Comparison of ENCODE assay signal across 14 cellular contexts in the genomic region with DNA sequence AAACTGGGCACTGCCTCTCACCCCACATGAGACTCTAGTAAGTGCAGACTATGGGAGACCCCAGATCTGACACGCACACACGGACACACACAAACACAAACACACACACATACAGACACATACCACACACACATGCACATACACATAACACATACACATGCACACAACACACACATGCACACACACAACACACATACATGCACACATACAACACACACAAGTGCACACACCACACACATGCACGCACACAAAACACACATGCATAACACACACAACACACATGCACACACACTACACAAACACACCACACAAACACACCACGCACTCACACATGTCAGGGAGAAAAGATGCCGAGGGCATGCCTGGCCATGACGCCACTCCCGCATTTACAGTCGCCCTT.
DNase-seq lines count a peak whose midpoint lies in the region; ATAC-seq, FAIRE-seq and TF ChIP-seq lines count a peak whose summit lies in the region.
"Had no signal": no experiment of that assay in that cellular context is flagged by ENCODE, and none has a peak within 500 bp of the region (broad histone marks: within the 10 kb centered on the region; RNA-seq: fewer than 3 reads in every experiment).

No MANE protein-coding gene starts in this region.

- H3K36me3 ChIP-seq in HUES48 (ENCODE audit: control insufficient read depth, insufficient read depth, low read length) (no peaks in the 10 kb centered on the region), K562 (ENCODE audit: control insufficient read depth, insufficient read depth, low read length) (no peaks in the 10 kb centered on the region), SK-N-SH (replicated peaks in 1 of 2; ENCODE audit: control insufficient read depth in 1 of 2, insufficient read depth in 2 of 2, low read length in 1 of 2) (peaks cover 0 to 1% of the 10 kb centered on the region in 2 experiments)
- H3K36me3 ChIP-seq: BLaER1 treated with 17β-estradiol and CSF1 and Interleukin-3, amounts not matched to agents 10 nM and 100 nM had no signal

- no peaks in the 10 kb centered on the region for H3K27me3 Mint-ChIP-seq in nephron progenitor cell (ENCODE audit: low read depth, poor library complexity)

- TF ChIP-seq RAD21 in K562 (CRISPR knock-in tag; conservative IDR thresholded peaks at IDR 0.05 in 1 of 2, IDR thresholded peaks at IDR 0.05 in 1 of 2) (no peak), SK-N-SH (IDR thresholded peaks at IDR 0.05; ENCODE audit: low read length) (no peak)

- CTCF ChIA-PET in K562 (lab: Yijun Ruan, JAX; ENCODE audit: low intra/inter-chr PET ratio), result no interaction called here
- CTCF ChIA-PET in SK-N-SH (lab: Yijun Ruan, JAX), result no interaction called here

- H3K27ac ChIP-seq in 22Rv1 (peak overlapping the region; percentile 15; the same call in 1 of the 2 replicates), HUES48 (ENCODE audit: low read depth, low read length) (peak overlapping the region; percentile 66), K562 (ENCODE audit: extremely low read depth, low read depth, low read length) (no peak overlapping the region), SK-N-SH (ENCODE audit: low read depth in 2 of 2, low read length in 1 of 2) (no peak overlapping the region)
- H3K27ac ChIP-seq: BLaER1 treated with 17β-estradiol and CSF1 and Interleukin-3, amounts not matched to agents 10 nM and 100 nM had no signal

- peaks cover 17% of the 10 kb centered on the region for H3K36me3 Mint-ChIP-seq in nephron progenitor cell (ENCODE audit: low read depth)

- 76% methylated on average over 7 of the region's 8 CpGs for WGBS in K562 (ENCODE audit: insufficient coverage, low coverage, missing lambda C conversion rate)
- 95% methylated on average over 8 of the region's 8 CpGs for WGBS in SK-N-SH (ENCODE audit: low lambda C conversion rate)

- no peak for TF ChIP-seq POLR2A in K562 (conservative IDR thresholded peaks at IDR 0.05)

- TF ChIP-seq CTCF in 22Rv1 (IDR thresholded peaks at IDR 0.05) (no peak), K562 (IDR thresholded peaks at IDR 0.05 in 2 of 3, conservative IDR thresholded peaks at IDR 0.05 in 1 of 3; ENCODE audit: insufficient read depth in 2 of 3, low read depth in 1 of 3, low read length in 3 of 3) (no peak), nephron progenitor cell (IDR thresholded peaks at IDR 0.05) (no peak), SK-N-SH (IDR thresholded peaks at IDR 0.05) (no peak)

- H3K9me3 ChIP-seq in HUES48 (ENCODE audit: control insufficient read depth, insufficient read depth, low read length) (no peaks in the 10 kb centered on the region), K562 (replicated peaks; ENCODE audit: control insufficient read depth, insufficient read depth, low read depth, low read length) (no peaks in the 10 kb centered on the region), SK-N-SH (no peaks in the 10 kb centered on the region)
- H3K9me3 ChIP-seq: BLaER1 treated with 17β-estradiol and CSF1 and Interleukin-3, amounts not matched to agents 10 nM and 100 nM had no signal

- DNase-seq in K562 (ENCODE audit: extremely low read depth in 1 of 4, low spot score in 3 of 4) (no peak), nephron progenitor cell (no peak), SK-N-SH (no peak), NCI-H1092 (lab: John Stamatoyannopoulos, UW) (no peak), NCI-H345 treated with DMSO at 0.1 percent for 48 hours (lab: John Stamatoyannopoulos, UW; ENCODE audit: unreplicated experiment) (no peak)
- DNase-seq in activated CD4-positive, alpha-beta T cell treated with anti-CD3 and anti-CD28 coated beads for 4 hours, result no peak
- DNase-seq: KG1, NCI-H2081 treated with DMSO at 0.1 percent for 48 hours, NCI-H524 treated with DMSO at 0.1 percent for 48 hours, Right ventricle myocardium superior had no signal

- TF ChIP-seq EP300 in K562 (IDR thresholded peaks at IDR 0.05; ENCODE audit: low read length) (no peak), SK-N-SH (IDR thresholded peaks at IDR 0.05; ENCODE audit: borderline replicate concordance in 1 of 2, low read depth in 1 of 2, low read length in 1 of 2) (no peak)

- H3K4me1 Mint-ChIP-seq in nephron progenitor cell, result peaks cover 43% of the 10 kb centered on the region

- peak overlapping the region; percentile 13 for H3K4me3 Mint-ChIP-seq in nephron progenitor cell

- H4K20me1 ChIP-seq in K562 (replicated peaks; ENCODE audit: control insufficient read depth, insufficient read depth, low read length) (no peaks in the 10 kb centered on the region), SK-N-SH (ENCODE audit: insufficient read depth) (no peaks in the 10 kb centered on the region)
- H4K20me1 ChIP-seq: BLaER1 treated with 17β-estradiol and CSF1 and Interleukin-3, amounts not matched to agents 10 nM and 100 nM had no signal

- no TSS peak for BruUV-seq in K562 (replicated peaks; lab: Mats Ljungman, UMichigan)

- H3K9me1 ChIP-seq in K562 (ENCODE audit: control insufficient read depth, insufficient read depth, low read length), result no peaks in the 10 kb centered on the region

- H3K79me2 ChIP-seq in K562 (ENCODE audit: control insufficient read depth, insufficient read depth, low read length) (no peaks in the 10 kb centered on the region), SK-N-SH (ENCODE audit: insufficient read depth) (no peaks in the 10 kb centered on the region)

- no peaks in the 10 kb centered on the region for H3K9me2 ChIP-seq in SK-N-SH

- H3K4me2 ChIP-seq in K562 (ENCODE audit: insufficient read depth, low read length) (no peak overlapping the region), SK-N-SH (no peak overlapping the region)
- H3K4me2 ChIP-seq: BLaER1 treated with 17β-estradiol and CSF1 and Interleukin-3, amounts not matched to agents 10 nM and 100 nM had no signal

- no peaks in the 10 kb centered on the region for H3F3A ChIP-seq in SK-N-SH (replicated peaks; ENCODE audit: insufficient read depth)

- 0 out of 2 replicates have a peak overlapping the region, but pooled peaks have one; percentile 21 for H3K4me3 ChIP-seq in HUES48 (ENCODE audit: low read depth, low read length)
- H3K4me3 ChIP-seq in K562, result no peak overlapping the region
- H3K4me3 ChIP-seq in SK-N-SH (ENCODE audit: low read depth in 2 of 2, low read length in 1 of 2), result no peak overlapping the region
- H3K4me3 ChIP-seq: BLaER1 treated with 17β-estradiol and CSF1 and Interleukin-3, amounts not matched to agents 10 nM and 100 nM had no signal

- peaks cover 18% of the 10 kb centered on the region for H3K9me3 Mint-ChIP-seq in nephron progenitor cell

- H3K4me1 ChIP-seq in HUES48 (ENCODE audit: control insufficient read depth, insufficient read depth, low read length) (peaks cover 26% of the 10 kb centered on the region), K562 (replicated peaks in 1 of 2; ENCODE audit: control insufficient read depth in 2 of 2, insufficient read depth in 2 of 2, low read length in 2 of 2) (peaks cover 0 to 4% of the 10 kb centered on the region in 2 experiments; a peak in 1 of 5 replicates), SK-N-SH (ENCODE audit: control insufficient read depth in 1 of 2, insufficient read depth in 2 of 2, low read depth in 1 of 2, low read length in 1 of 2) (no peaks in the 10 kb centered on the region)
- H3K4me1 ChIP-seq: BLaER1 treated with 17β-estradiol and CSF1 and Interleukin-3, amounts not matched to agents 10 nM and 100 nM had no signal

- ATAC-seq in K562, result no peak

- no peak for FAIRE-seq in K562 (lab: Jason Lieb, UNC)
- FAIRE-seq: RCC 7860 had no signal

- H3K9ac ChIP-seq in HUES48 (ENCODE audit: low read depth, low read length), result no peak overlapping the region
- H3K9ac ChIP-seq in K562 (ENCODE audit: insufficient read depth in 1 of 2, low read depth in 2 of 2, low read length in 2 of 2), result no peak overlapping the region
- no peak overlapping the region for H3K9ac ChIP-seq in SK-N-SH
- H3K9ac ChIP-seq: BLaER1 treated with 17β-estradiol and CSF1 and Interleukin-3, amounts not matched to agents 10 nM and 100 nM had no signal

- no peaks in the 10 kb centered on the region for H3K27me3 ChIP-seq in HUES48 (ENCODE audit: control insufficient read depth, insufficient read depth, low read length)
- no peaks in the 10 kb centered on the region for H3K27me3 ChIP-seq in K562 (ENCODE audit: control insufficient read depth in 2 of 2, insufficient read depth in 2 of 2, low read length in 2 of 2)
- H3K27me3 ChIP-seq in SK-N-SH (ENCODE audit: insufficient read depth), result no peaks in the 10 kb centered on the region
- H3K27me3 ChIP-seq: BLaER1 treated with 17β-estradiol and CSF1 and Interleukin-3, amounts not matched to agents 10 nM and 100 nM had no signal

- H2AFZ ChIP-seq in K562 (ENCODE audit: low read depth, low read length) (no peak overlapping the region), SK-N-SH (ENCODE audit: low read depth) (no peak overlapping the region)

- POLR2A ChIA-PET in K562 (lab: Yijun Ruan, JAX), result no interaction called here
- POLR2A ChIA-PET in SK-N-SH (lab: Yijun Ruan, JAX), result no interaction called here

- intact Hi-C loops in K562 (cut with micrococcal nuclease), result no loop called here

- in situ Hi-C loops in K562 (cut with MboI), result no loop called here

- peak overlapping the region; percentile 1 for H3K27ac Mint-ChIP-seq in nephron progenitor cell

TF ChIP-seq in K562, 482 proteins besides CTCF, POLR2A, EP300 and RAD21 (continues in another document):
- TF ChIP-seq BRCA1 (IDR thresholded peaks at IDR 0.05), result no peak
- no peak for TF ChIP-seq BRCA1 (CRISPR knock-in tag; IDR thresholded peaks at IDR 0.05)

TF ChIP-seq in SK-N-SH, 30 proteins besides CTCF, POLR2A, EP300 and RAD21 (continues in another document):
- no peak for TF ChIP-seq NFIC (IDR thresholded peaks at IDR 0.05; ENCODE audit: borderline replicate concordance)
- no peak for TF ChIP-seq SIN3A (IDR thresholded peaks at IDR 0.05; ENCODE audit: borderline replicate concordance, low read depth, low read length)
- TF ChIP-seq IRF3 (IDR thresholded peaks at IDR 0.05; ENCODE audit: low read depth, low read length), result no peak
- TF ChIP-seq PBX3 (IDR thresholded peaks at IDR 0.05), result no peak

Comparison
In these comparisons a context has a peak if more than half of its experiments do, and no peak if none do; other contexts are left out.
1. H3K27ac ChIP-seq: peak in 22Rv1 (single experiment) and HUES48 (single experiment); none in K562 (single experiment) and SK-N-SH (0 of 2).